ENCODE assay signal across 14 cellular contexts in genomic region chr12:118299791-118300460, GRCh38.
A peak's percentile ranks its signal among the peaks of the same experiment; 100 is the strongest.
DNase-seq lines count a peak whose midpoint lies in the region; ATAC-seq and TF ChIP-seq lines count a peak whose summit lies in the region.
"Had no signal": no experiment of that assay in that cellular context is flagged by ENCODE, and none has a peak within 500 bp of the region (broad histone marks: within the 10 kb centered on the region; RNA-seq: fewer than 3 reads in every experiment).

No MANE protein-coding gene starts in this region.

- POLR2A ChIA-PET in activated CD4-positive, alpha-beta T cell treated with anti-CD3 and anti-CD28 coated beads, Interleukin-2, amount 10 ng/mL, durations not matched to agents 7 days and 5 days (lab: Charles Lee): no interaction called here

- no peaks in the 10 kb centered on the region for H3K36me3 Mint-ChIP-seq in activated CD4-positive, alpha-beta T cell treated with anti-CD3 and anti-CD28 coated beads, Interleukin-2, amount 10 ng/mL, durations not matched to agents 7 days and 5 days (ENCODE audit: low read depth)

- H3K4me3 Mint-ChIP-seq in activated CD4-positive, alpha-beta T cell treated with anti-CD3 and anti-CD28 coated beads, Interleukin-2, amount 10 ng/mL, durations not matched to agents 7 days and 5 days: no peak overlapping the region
- H3K4me3 Mint-ChIP-seq: activated naive CD8-positive, alpha-beta T cell treated with anti-CD3 and anti-CD28 coated beads, Interleukin-2, amount 10 ng/mL, durations not matched to agents 7 days and 5 days; CD8-positive, alpha-beta memory T cell had no signal

- H3K36me3 ChIP-seq in DOHH2 (ENCODE audit: control insufficient read depth, low read length): no peaks in the 10 kb centered on the region; the same call in 1 of the 2 replicates
- peaks cover 26% of the 10 kb centered on the region for H3K36me3 ChIP-seq in Loucy (ENCODE audit: insufficient read depth, low read length)
- H3K36me3 ChIP-seq in neuron (ENCODE audit: insufficient read depth, low read length): no peaks in the 10 kb centered on the region
- H3K36me3 ChIP-seq in left lung: peaks cover 0 to under 1% of the 10 kb centered on the region in 2 donors
- H3K36me3 ChIP-seq: SJSA1, suprapubic skin had no signal

- H3K4me2 ChIP-seq in DOHH2 (ENCODE audit: low read length) (0 out of 2 replicates have a peak overlapping the region, but pooled peaks have one; percentile 1), Loucy (ENCODE audit: low read depth, low read length, poor library complexity, severe bottlenecking) (peak overlapping the region; percentile 14)

- CTCF ChIA-PET in activated CD4-positive, alpha-beta T cell treated with anti-CD3 and anti-CD28 coated beads, Interleukin-2, amount 10 ng/mL, durations not matched to agents 7 days and 5 days (lab: Charles Lee): interaction anchor here (1.0 to 1.5 kb wide), 2 partner anchors 13 to 17 kb away, joined by 3 read pairs; no protein-coding TSS in a partner anchor

- H3K79me2 ChIP-seq in DOHH2 (ENCODE audit: control insufficient read depth, low read length) (peaks cover 59% of the 10 kb centered on the region), Loucy (ENCODE audit: insufficient read depth, low read length) (peaks cover 93% of the 10 kb centered on the region)

- peaks cover 23% of the 10 kb centered on the region for H3K4me1 Mint-ChIP-seq in activated CD4-positive, alpha-beta T cell treated with anti-CD3 and anti-CD28 coated beads, Interleukin-2, amount 10 ng/mL, durations not matched to agents 7 days and 5 days

- in situ Hi-C loops in GM13976 (cut with MboI; ENCODE audit: low sequenced_read_pairs, unreplicated experiment): no loop called here

- H3K9ac ChIP-seq in Loucy (ENCODE audit: low read depth, low read length, poor library complexity, severe bottlenecking): peak overlapping the region; percentile 27

- no peaks in the 10 kb centered on the region; the same call in 1 of the 2 replicates for H3F3A ChIP-seq in DOHH2 (ENCODE audit: control insufficient read depth, insufficient read depth)
- H3F3A ChIP-seq in Loucy (ENCODE audit: low read depth): no peaks in the 10 kb centered on the region

- TF ChIP-seq CTCF in DOHH2 (IDR thresholded peaks at IDR 0.05; ENCODE audit: low read depth, low read length, poor library complexity, severe bottlenecking) (no peak), Loucy (conservative IDR thresholded peaks at IDR 0.05; ENCODE audit: low read length) (peak; percentile 54), GM13976 (IDR thresholded peaks at IDR 0.05; ENCODE audit: borderline replicate concordance, control extremely low read depth, extremely low read depth, insufficient read depth, missing control alignments) (no peak), left lung (IDR thresholded peaks at IDR 0.05) (no peak)

- DNase-seq in cerebellar cortex (ENCODE audit: low spot score) (peak; percentile 9), GM13976 (ENCODE audit: low spot score) (no peak), left lung (no peak)
- DNase-seq in activated CD4-positive, alpha-beta T cell treated with anti-CD3 and anti-CD28 coated beads, Interleukin-2, amount 50 U/mL, for 4 hours: no peak
- DNase-seq in activated CD4-positive, alpha-beta T cell treated with anti-CD3 and anti-CD28 coated beads, Interleukin-2, amount 10 ng/mL, durations not matched to agents 7 days and 5 days: no peak
- DNase-seq: activated naive CD8-positive, alpha-beta T cell treated with anti-CD3 and anti-CD28 coated beads, Interleukin-2, amount 10 ng/mL, durations not matched to agents 7 days and 5 days; CD8-positive, alpha-beta memory T cell; NCI-H1436 treated with DMSO at 0.1 percent for 48 hours; NCI-H524 had no signal

- H3K27ac ChIP-seq in DOHH2 (ENCODE audit: low read depth, low read length) (no peak overlapping the region), left lung (no peak overlapping the region)
- H3K27ac ChIP-seq: SJSA1, suprapubic skin had no signal

- no peak for ATAC-seq in left lung

- no peaks in the 10 kb centered on the region for H3K9me3 Mint-ChIP-seq in activated CD4-positive, alpha-beta T cell treated with anti-CD3 and anti-CD28 coated beads, Interleukin-2, amount 10 ng/mL, durations not matched to agents 7 days and 5 days
- H3K9me3 Mint-ChIP-seq: activated naive CD8-positive, alpha-beta T cell treated with anti-CD3 and anti-CD28 coated beads, Interleukin-2, amount 10 ng/mL, durations not matched to agents 7 days and 5 days; CD8-positive, alpha-beta memory T cell had no signal

- H3K9me3 ChIP-seq in DOHH2 (ENCODE audit: control insufficient read depth, insufficient read depth, low read length) (no peaks in the 10 kb centered on the region), Loucy (ENCODE audit: insufficient read depth, low read depth, low read length) (no peaks in the 10 kb centered on the region), neuron (ENCODE audit: low read length) (no peaks in the 10 kb centered on the region), left lung (no peaks in the 10 kb centered on the region)
- H3K9me3 ChIP-seq: SJSA1, suprapubic skin had no signal

- H3K9me2 ChIP-seq in DOHH2 (replicated peaks; ENCODE audit: control insufficient read depth, low read length) (no peaks in the 10 kb centered on the region), Loucy (replicated peaks; ENCODE audit: low read depth, low read length) (no peaks in the 10 kb centered on the region)

- no peaks in the 10 kb centered on the region for H3K27me3 Mint-ChIP-seq in activated CD4-positive, alpha-beta T cell treated with anti-CD3 and anti-CD28 coated beads, Interleukin-2, amount 10 ng/mL, durations not matched to agents 7 days and 5 days
- H3K27me3 Mint-ChIP-seq: activated naive CD8-positive, alpha-beta T cell treated with anti-CD3 and anti-CD28 coated beads, Interleukin-2, amount 10 ng/mL, durations not matched to agents 7 days and 5 days; CD8-positive, alpha-beta memory T cell had no signal

- no peak overlapping the region for H3K27ac Mint-ChIP-seq in activated CD4-positive, alpha-beta T cell treated with anti-CD3 and anti-CD28 coated beads, Interleukin-2, amount 10 ng/mL, durations not matched to agents 7 days and 5 days
- H3K27ac Mint-ChIP-seq: activated naive CD8-positive, alpha-beta T cell treated with anti-CD3 and anti-CD28 coated beads, Interleukin-2, amount 10 ng/mL, durations not matched to agents 7 days and 5 days had no signal

- peaks cover 15% of the 10 kb centered on the region for H3K4me1 ChIP-seq in DOHH2 (ENCODE audit: control insufficient read depth, low read length)
- H3K4me1 ChIP-seq in Loucy (ENCODE audit: insufficient read depth, low read length, poor library complexity, severe bottlenecking): peaks cover 35% of the 10 kb centered on the region
- H3K4me1 ChIP-seq in neuron (ENCODE audit: insufficient read depth, low read length): peaks cover 7% of the 10 kb centered on the region
- H3K4me1 ChIP-seq in left lung: peaks cover 0 to 31% of the 10 kb centered on the region in 2 donors
- H3K4me1 ChIP-seq: SJSA1 had no signal

- H4K20me1 ChIP-seq in DOHH2 (ENCODE audit: control insufficient read depth, insufficient read depth, low read depth, low read length) (no peaks in the 10 kb centered on the region), Loucy (ENCODE audit: insufficient read depth, low read length, poor library complexity, severe bottlenecking) (peaks cover 9% of the 10 kb centered on the region)

- H3K4me3 ChIP-seq in DOHH2 (ENCODE audit: low read length) (no peak overlapping the region), Loucy (ENCODE audit: low read length, poor library complexity, severe bottlenecking) (no peak overlapping the region), neuron (ENCODE audit: low read length) (peak overlapping the region; percentile 11), left lung (no peak overlapping the region)
- H3K4me3 ChIP-seq: SJSA1, suprapubic skin had no signal

- H3K27me3 ChIP-seq in DOHH2 (ENCODE audit: control insufficient read depth, low read length) (no peaks in the 10 kb centered on the region), Loucy (ENCODE audit: insufficient read depth, low read length, poor library complexity, severe bottlenecking) (no peaks in the 10 kb centered on the region), neuron (ENCODE audit: insufficient read depth, low read length) (no peaks in the 10 kb centered on the region), left lung (no peaks in the 10 kb centered on the region)
- H3K27me3 ChIP-seq: SJSA1, suprapubic skin had no signal

- H2AFZ ChIP-seq in Loucy (ENCODE audit: low read length): no peak overlapping the region
- no peak overlapping the region for H2AFZ ChIP-seq in neuron (ENCODE audit: low read depth, low read length)

- intact Hi-C loops in left lung (cut with DNase I): no loop called here
